Comparison of ENCODE assay signal across 8 cellular contexts in the genomic region with DNA sequence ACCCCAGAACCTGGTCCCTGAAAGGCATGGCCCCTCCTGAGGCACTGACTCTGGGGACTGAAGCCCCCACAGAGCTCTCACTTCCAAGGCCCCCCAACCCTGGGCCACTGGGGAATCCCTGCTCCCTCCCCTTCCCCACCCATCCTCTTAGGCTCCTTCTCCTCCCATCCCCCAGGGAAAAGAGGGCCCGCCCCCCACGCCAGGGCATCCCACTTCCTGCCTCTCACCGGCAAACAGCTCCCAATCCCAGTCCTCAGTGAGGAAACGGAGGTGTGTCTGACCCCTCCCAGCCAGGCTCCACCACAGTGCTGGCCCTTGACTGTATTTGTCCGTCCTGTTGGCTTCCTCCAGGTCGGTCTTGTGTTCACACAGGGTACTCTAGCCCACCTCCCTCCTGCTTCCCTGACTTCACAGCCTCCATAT. TPM values are rescaled to one million over a fixed set of nuclear protein-coding genes. Genes with fewer than 3 reads are reported as not detected.
DNase-seq lines count a peak whose midpoint lies in the region; ATAC-seq and TF ChIP-seq lines count a peak whose summit lies in the region.

No MANE protein-coding gene starts in this region.

- H3K27me3 ChIP-seq in iPS-18a (ENCODE audit: control insufficient read depth, insufficient read depth, low read length): no peaks in the 10 kb centered on the region
- no peaks in the 10 kb centered on the region for H3K27me3 ChIP-seq in thoracic aorta (replicated peaks; ENCODE audit: insufficient read depth)

- H3K27ac ChIP-seq in iPS-18a (ENCODE audit: low read length): peak overlapping the region; percentile 81
- H3K27ac ChIP-seq in thoracic aorta: peak overlapping the region; percentile 95 to 98

- peak overlapping the region; percentile 73 for H3K9ac ChIP-seq in iPS-18a (ENCODE audit: low read length)

- TF ChIP-seq CTCF in WI38 (IDR thresholded peaks at IDR 0.05; ENCODE audit: low read depth, low read length): no peak
- no peak for TF ChIP-seq CTCF in thoracic aorta (IDR thresholded peaks at IDR 0.05)

- H3K9me3 ChIP-seq in iPS-18a (ENCODE audit: control insufficient read depth, low read depth, low read length) (no peaks in the 10 kb centered on the region), thoracic aorta (no peaks in the 10 kb centered on the region)

- ATAC-seq in Right ventricle myocardium inferior (peak; percentile 20), thoracic aorta (ENCODE audit: insufficient number of reproducible peaks, low FRiP score, low read depth) (no peak), GM21619 (IDR thresholded peaks at IDR 0.05; ENCODE audit: unreplicated experiment) (no peak)

- DNase-seq in Right ventricle myocardium inferior (ENCODE audit: missing footprints) (peak; percentile 73), cardiac septum (ENCODE audit: low spot score) (no peak), thoracic aorta (ENCODE audit: low spot score) (no peak), SIG-M5 treated with dmso at 0.1 percent for 504 hours (lab: John Stamatoyannopoulos, UW; ENCODE audit: unreplicated experiment) (no peak)
- DNase-seq in stimulated activated CD4-positive, alpha-beta T cell treated with anti-CD3 and anti-CD28 coated beads, Interleukin-2, amount 100 ng/mL, for 24 hours: no peak

- intact Hi-C loops in Right ventricle myocardium inferior (cut with DNase I) (no loop called here), cardiac septum (cut with DNase I) (no loop called here)

- H3K36me3 ChIP-seq in iPS-18a (ENCODE audit: control insufficient read depth, low read depth, low read length): no peaks in the 10 kb centered on the region
- no peaks in the 10 kb centered on the region for H3K36me3 ChIP-seq in thoracic aorta

- H3K4me3 ChIP-seq in WI38 (ENCODE audit: low read depth, low read length) (0 out of 2 replicates have a peak overlapping the region, but pooled peaks have one; percentile 10), iPS-18a (ENCODE audit: low read length) (peak overlapping the region; percentile 65), thoracic aorta (no peak overlapping the region)

- H3K4me1 ChIP-seq in iPS-18a (ENCODE audit: control insufficient read depth, low read depth, low read length) (peaks cover 22% of the 10 kb centered on the region), thoracic aorta (ENCODE audit: control insufficient read depth in 1 of 2, low read depth in 2 of 2) (peaks cover 11 to 34% of the 10 kb centered on the region in 2 donors)

RNA-seq across cellular contexts. Expression of a gene that starts 35.0 kb away (rescaled TPM):
- total RNA-seq in Right ventricle myocardium inferior (264 TPM), cardiac septum (256 TPM), thoracic aorta (1,000 to 10,000 TPM in 1 of 2 donors, 100 to 1,000 TPM in 1; 700 to 1,022 TPM)
